ENCODE assay signal across 22 cellular contexts in genomic region chr7:127941471-127941870, GRCh38.
"Had no signal": no experiment of that assay in that cellular context is flagged by ENCODE, and none has a peak within 500 bp of the region (broad histone marks: within the 10 kb centered on the region; RNA-seq: fewer than 3 reads in every experiment).

No MANE protein-coding gene starts in this region.

- H3K27ac ChIP-seq: SJSA1, SK-N-MC had no signal

- H3K9me3 ChIP-seq: SJSA1 had no signal

- FAIRE-seq: HepG2, RCC 7860 had no signal

- ATAC-seq: HepG2 had no signal

- H3K27me3 ChIP-seq: SJSA1 had no signal

- H3K4me3 ChIP-seq: SJSA1, SK-N-MC had no signal

- DNase-seq: IMR-90, Kasumi-1, KG1, MM.1S, NCI-H1092 treated with DMSO at 0.1 percent for 48 hours, NCI-H1436, NCI-H187, NCI-H2029, NCI-H2081 treated with DMSO at 0.1 percent for 48 hours, NCI-H226, NCI-H446, NCI-H510A, NCI-H524 treated with DMSO at 0.1 percent for 48 hours, NCI-H69, NCI-H774, Right ventricle myocardium superior, RPMI8226, SIG-M5 had no signal
